8 cellular contexts compared by ENCODE assay signal in the genomic region with DNA sequence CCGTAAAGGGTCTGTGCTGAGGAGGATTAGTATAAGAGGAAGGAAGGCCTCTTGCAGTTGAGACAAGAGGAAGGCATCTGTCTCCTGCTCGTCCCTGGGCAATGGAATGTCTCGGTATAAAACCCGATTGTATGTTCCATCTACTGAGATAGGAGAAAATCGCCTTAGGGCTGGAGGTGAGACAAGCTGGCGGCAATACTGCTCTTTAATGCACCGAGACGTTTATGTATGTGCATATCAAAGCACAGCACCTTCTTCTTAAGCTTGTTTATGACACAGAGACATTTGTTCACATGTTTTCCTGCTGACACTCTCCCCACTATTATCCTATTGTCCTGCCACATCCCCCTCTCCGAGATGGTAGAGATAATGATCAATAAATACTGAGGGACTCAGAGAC. TPM values are rescaled to one million over a fixed set of nuclear protein-coding genes. Genes with fewer than 3 reads are reported as not detected.
A peak's percentile ranks its signal among the peaks of the same experiment; 100 is the strongest.
DNase-seq lines count a peak whose midpoint lies in the region; ATAC-seq and TF ChIP-seq lines count a peak whose summit lies in the region.
"Not testable (repeated sequence)": the region's sequence is repeated elsewhere in the genome, so short reads cannot be mapped to it uniquely, and the experiment has no call there.

No MANE protein-coding gene starts in this region.

- not testable (repeated sequence) for H2AK5ac ChIP-seq in neuronal stem cell (ENCODE audit: low read depth, low read length)

- ATAC-seq in activated B cell treated with CpG ODN at 0.5 μM for 24 hours (ENCODE audit: low read depth); naive thymus-derived CD8-positive, alpha-beta T cell: not testable (repeated sequence)

- not testable (repeated sequence) for H2BK12ac ChIP-seq in neuronal stem cell (ENCODE audit: low read length)

- not testable (repeated sequence) for H4K8ac ChIP-seq in neuronal stem cell (ENCODE audit: low read depth, low read length)

- not testable (repeated sequence) for TF ChIP-seq CTCF in activated B cell treated with CpG ODN at 0.5 μM for 24 hours (IDR thresholded peaks at IDR 0.05); endothelial cell (IDR thresholded peaks at IDR 0.05; ENCODE audit: unreplicated experiment); type B pancreatic cell (conservative IDR thresholded peaks at IDR 0.05)

- H3K36me3 ChIP-seq in GM23248 (ENCODE audit: low read depth), result not testable (repeated sequence)
- H3K36me3 ChIP-seq in HUES6 (ENCODE audit: control insufficient read depth, insufficient read depth, low read length) (peaks cover 28% of the 10 kb centered on the region), iPS-15b (ENCODE audit: control insufficient read depth, insufficient read depth, low read length) (peaks cover 16% of the 10 kb centered on the region), neuronal stem cell (replicated peaks in 1 of 2; ENCODE audit: control insufficient read depth in 2 of 2, insufficient read depth in 2 of 2, low read length in 2 of 2) (peaks cover 8 to 23% of the 10 kb centered on the region in 2 donors)

- in situ Hi-C loops in GM23248 (cut with MboI), result not testable (repeated sequence)

- H3K27ac ChIP-seq in GM23248; neuronal stem cell (replicated peaks; ENCODE audit: low read length): not testable (repeated sequence)
- H3K27ac ChIP-seq in HUES6 (ENCODE audit: low read depth, low read length), result peak overlapping the region; percentile 97

- H3K27ac Mint-ChIP-seq in activated B cell treated with CpG ODN at 0.5 μM for 24 hours; endothelial cell (ENCODE audit: unreplicated experiment); type B pancreatic cell: not testable (repeated sequence)
- peak overlapping the region in 1 of 10 donors; percentile 4 for H3K27ac Mint-ChIP-seq in naive thymus-derived CD8-positive, alpha-beta T cell

- peaks cover 16% of the 10 kb centered on the region for H3K27me3 Mint-ChIP-seq in activated B cell treated with CpG ODN at 0.5 μM for 24 hours
- H3K27me3 Mint-ChIP-seq in endothelial cell (ENCODE audit: unreplicated experiment), result not testable (repeated sequence)
- peaks cover 8 to 28% (median 23%) of the 10 kb centered on the region in 5 donors for H3K27me3 Mint-ChIP-seq in naive thymus-derived CD8-positive, alpha-beta T cell
- peaks cover 29% of the 10 kb centered on the region for H3K27me3 Mint-ChIP-seq in type B pancreatic cell

- not testable (repeated sequence) for H3K27me3 ChIP-seq in GM23248 (replicated peaks; ENCODE audit: insufficient read depth); HUES6 (ENCODE audit: control insufficient read depth, insufficient read depth, low read length); iPS-15b (ENCODE audit: control insufficient read depth, insufficient read depth, low read length); neuronal stem cell (ENCODE audit: control insufficient read depth in 3 of 3, insufficient read depth in 3 of 3, low read depth in 1 of 3, low read length in 3 of 3)

- H2BK15ac ChIP-seq in neuronal stem cell (ENCODE audit: low read length), result not testable (repeated sequence)

- WGBS in GM23248 (ENCODE audit: low coverage in 1 of 2, low lambda C conversion rate in 2 of 2, missing lambda C conversion rate in 2 of 2), 2 experiments, result 23 to 24% methylated on average over 9 of the region's 9 CpGs
- WGBS in neuronal stem cell (ENCODE audit: extremely low coverage in 2 of 2, insufficient read length in 2 of 2, insufficient replicate concordance in 1 of 2), 2 donors, result no CpG with 5 or more reads among the region's 9 CpGs

- not testable (repeated sequence) for H4K20me1 ChIP-seq in GM23248 (ENCODE audit: insufficient read depth)

- not testable (repeated sequence) for H3K4me1 ChIP-seq in GM23248 (ENCODE audit: insufficient read depth); neuronal stem cell (ENCODE audit: control insufficient read depth in 2 of 2, insufficient read depth in 1 of 2, low read depth in 1 of 2, low read length in 2 of 2)
- H3K4me1 ChIP-seq in HUES6 (ENCODE audit: control insufficient read depth, insufficient read depth, low read length), result peaks cover 19% of the 10 kb centered on the region
- peaks cover 22% of the 10 kb centered on the region for H3K4me1 ChIP-seq in iPS-15b (ENCODE audit: control insufficient read depth, insufficient read depth, low read length)

- not testable (repeated sequence) for H3K18ac ChIP-seq in neuronal stem cell (ENCODE audit: low read length)

- not testable (repeated sequence) for H3F3A ChIP-seq in GM23248 (ENCODE audit: insufficient read depth)

- H2BK120ac ChIP-seq in neuronal stem cell (ENCODE audit: low read depth, low read length), result not testable (repeated sequence)

- H3K4me1 Mint-ChIP-seq in activated B cell treated with CpG ODN at 0.5 μM for 24 hours (peaks cover 24% of the 10 kb centered on the region), endothelial cell (ENCODE audit: unreplicated experiment) (peaks cover 18% of the 10 kb centered on the region), type B pancreatic cell (ENCODE audit: unreplicated experiment) (peaks cover 18% of the 10 kb centered on the region)
- H3K4me1 Mint-ChIP-seq in naive thymus-derived CD8-positive, alpha-beta T cell, result peaks cover 13 to 26% (median 23%) of the 10 kb centered on the region in 4 donors

- not testable (repeated sequence) for H2BK5ac ChIP-seq in neuronal stem cell (ENCODE audit: low read length)

- H3K9me3 Mint-ChIP-seq in activated B cell treated with CpG ODN at 0.5 μM for 24 hours (peaks cover 40% of the 10 kb centered on the region), endothelial cell (ENCODE audit: unreplicated experiment) (peaks cover 16% of the 10 kb centered on the region), type B pancreatic cell (peaks cover 27% of the 10 kb centered on the region)
- H3K9me3 Mint-ChIP-seq in naive thymus-derived CD8-positive, alpha-beta T cell, result peaks cover 13 to 96% (median 52%) of the 10 kb centered on the region in 9 donors

- not testable (repeated sequence) for H3K4me2 ChIP-seq in GM23248 (ENCODE audit: unreplicated experiment); neuronal stem cell (ENCODE audit: insufficient read depth, low read length, poor library complexity, severe bottlenecking)

- POLR2A ChIA-PET in activated B cell treated with CpG ODN at 0.5 μM for 24 hours (lab: Charles Lee); naive thymus-derived CD8-positive, alpha-beta T cell (lab: Charles Lee): not testable (repeated sequence)

- intact Hi-C loops in activated B cell treated with CpG ODN at 0.5 μM for 24 hours (cut with micrococcal nuclease), result loop anchor here (5.0 kb wide), 1 partner anchor 141 kb away; the partner anchor contains the start of gene ZNF432

- not testable (repeated sequence) for H3K9ac ChIP-seq in GM23248; neuronal stem cell (ENCODE audit: low read depth, low read length, poor library complexity)
- H3K9ac ChIP-seq in HUES6 (ENCODE audit: low read length) (peak overlapping the region; percentile 98), iPS-15b (ENCODE audit: low read depth, low read length) (peak overlapping the region; percentile 88)

- H3K4me3 Mint-ChIP-seq in activated B cell treated with CpG ODN at 0.5 μM for 24 hours, result peak overlapping the region; percentile 29
- peak overlapping the region; percentile 45 for H3K4me3 Mint-ChIP-seq in endothelial cell (ENCODE audit: unreplicated experiment)
- H3K4me3 Mint-ChIP-seq in naive thymus-derived CD8-positive, alpha-beta T cell, result peak overlapping the region in 6 of 10 donors; percentile 18 to 79 (median 54)
- H3K4me3 Mint-ChIP-seq in type B pancreatic cell, result peak overlapping the region; percentile 39

- H3K14ac ChIP-seq in neuronal stem cell (ENCODE audit: low read length), result not testable (repeated sequence)

- H2AFZ ChIP-seq in GM23248 (peak overlapping the region; percentile 42; the same call in 1 of the 2 replicates), neuronal stem cell (ENCODE audit: low read length) (peak overlapping the region; percentile 35)

- H3K4me3 ChIP-seq in GM23248; neuronal stem cell (ENCODE audit: low read length in 2 of 2): not testable (repeated sequence)
- peak overlapping the region; percentile 96 for H3K4me3 ChIP-seq in HUES6 (ENCODE audit: low read depth, low read length)
- H3K4me3 ChIP-seq in iPS-15b (ENCODE audit: low read depth, low read length), result peak overlapping the region; percentile 98

- not testable (repeated sequence) for H3K4ac ChIP-seq in neuronal stem cell (ENCODE audit: low read length)

- H3K79me1 ChIP-seq in neuronal stem cell (ENCODE audit: low read depth, low read length), result not testable (repeated sequence)

- H3K79me2 ChIP-seq in GM23248 (ENCODE audit: insufficient read depth), result peaks cover 37% of the 10 kb centered on the region

- H3K9me2 ChIP-seq in GM23248 (ENCODE audit: insufficient read depth), result not testable (repeated sequence)

- CTCF ChIA-PET in activated B cell treated with CpG ODN at 0.5 μM for 24 hours (lab: Charles Lee), result not testable (repeated sequence)

- H3K23ac ChIP-seq in neuronal stem cell (ENCODE audit: low read depth, low read length, poor library complexity), result not testable (repeated sequence)

- H4K91ac ChIP-seq in neuronal stem cell (ENCODE audit: low read depth, low read length, poor library complexity), result not testable (repeated sequence)

- peaks cover 44% of the 10 kb centered on the region for H3K36me3 Mint-ChIP-seq in activated B cell treated with CpG ODN at 0.5 μM for 24 hours (ENCODE audit: low read depth)
- peaks cover 31% of the 10 kb centered on the region for H3K36me3 Mint-ChIP-seq in endothelial cell (ENCODE audit: low read depth, unreplicated experiment)
- H3K36me3 Mint-ChIP-seq in naive thymus-derived CD8-positive, alpha-beta T cell, result peaks cover 28 to 71% (median 60%) of the 10 kb centered on the region in 3 donors
- H3K36me3 Mint-ChIP-seq in type B pancreatic cell, result peaks cover 34% of the 10 kb centered on the region

- not testable (repeated sequence) for DNase-seq in GM23248; activated B cell treated with CpG ODN at 0.5 μM for 24 hours; endothelial cell (ENCODE audit: low spot score); naive thymus-derived CD8-positive, alpha-beta T cell; neuronal stem cell (ENCODE audit: low spot score); type B pancreatic cell (ENCODE audit: extremely low spot score, unreplicated experiment)

- H3K9me3 ChIP-seq in GM23248 (ENCODE audit: low read depth); iPS-15b (ENCODE audit: control insufficient read depth, insufficient read depth, low read length): not testable (repeated sequence)
- H3K9me3 ChIP-seq in HUES6 (ENCODE audit: control insufficient read depth, insufficient read depth, low read depth, low read length) (peaks cover 44% of the 10 kb centered on the region), neuronal stem cell (replicated peaks in 1 of 2; ENCODE audit: control insufficient read depth in 2 of 2, insufficient read depth in 1 of 2, low read depth in 1 of 2, low read length in 2 of 2) (peaks cover 20 to 48% of the 10 kb centered on the region in 2 donors)

RNA-seq across cellular contexts. Expression of gene ZNF649, which starts 1.3 kb away (rescaled TPM):
- 3.8 and 5.8 TPM in 2 replicates for total RNA-seq in GM23248 (2014; rRNA removed; shearing (Covaris generic))
- 5.4 and 5.8 TPM in 2 replicates for polyA plus RNA-seq in GM23248 (2016; fragmentation: Nextera tagmentation; extraction: Ambion mirVana)
- 21.9 and 27.4 TPM in 2 replicates for total RNA-seq in activated B cell treated with CpG ODN at 0.5 μM for 24 hours
- 17.2 TPM for total RNA-seq in endothelial cell (ENCODE audit: unreplicated experiment)
- 10 to 100 TPM; 39.1 to 40.5 TPM for total RNA-seq in naive thymus-derived CD8-positive, alpha-beta T cell
- polyA plus RNA-seq in naive thymus-derived CD8-positive, alpha-beta T cell, result 1 to 10 TPM; 5.1 to 7.0 (median 6.0) TPM
- 17.3 TPM for polyA plus RNA-seq in neuronal stem cell (2013, experiment 1 of 2)
- polyA plus RNA-seq in neuronal stem cell (2013, experiment 2 of 2), result 16.7 TPM
- total RNA-seq in type B pancreatic cell (ENCODE audit: low replicate concordance), result 23.6 and 28.8 TPM in 2 replicates

RNA-seq across cellular contexts. Expression of gene ZNF577, which starts 18.4 kb away (rescaled TPM):
- total RNA-seq in GM23248 (2014; rRNA removed; shearing (Covaris generic)), result 6.7 and 8.8 TPM in 2 replicates
- polyA plus RNA-seq in GM23248 (2016; fragmentation: Nextera tagmentation; extraction: Ambion mirVana), result 7.6 and 9.3 TPM in 2 replicates
- 13.2 and 13.9 TPM in 2 replicates for total RNA-seq in activated B cell treated with CpG ODN at 0.5 μM for 24 hours
- 9.3 TPM for total RNA-seq in endothelial cell (ENCODE audit: unreplicated experiment)
- 10 to 100 TPM; 31.7 to 34.0 TPM for total RNA-seq in naive thymus-derived CD8-positive, alpha-beta T cell
- polyA plus RNA-seq in naive thymus-derived CD8-positive, alpha-beta T cell, result 1 to 10 TPM in 2 of 3 donors, under 1 TPM in 1; 0.83 to 3.6 (median 2.7) TPM
- polyA plus RNA-seq in neuronal stem cell (2013, experiment 1 of 2), result 10.0 TPM
- 8.6 TPM for polyA plus RNA-seq in neuronal stem cell (2013, experiment 2 of 2)
- 14.7 and 21.3 TPM in 2 replicates for total RNA-seq in type B pancreatic cell (ENCODE audit: low replicate concordance)

RNA-seq across cellular contexts. Expression of gene ZNF613, which starts 21.2 kb away (rescaled TPM):
- total RNA-seq in GM23248 (2014; rRNA removed; shearing (Covaris generic)), result 3.7 and 7.1 TPM in 2 replicates
- polyA plus RNA-seq in GM23248 (2016; fragmentation: Nextera tagmentation; extraction: Ambion mirVana), result 3.6 and 6.1 TPM in 2 replicates
- total RNA-seq in activated B cell treated with CpG ODN at 0.5 μM for 24 hours (7.7 and 7.8 TPM in 2 replicates), endothelial cell (ENCODE audit: unreplicated experiment) (10.9 TPM), type B pancreatic cell (ENCODE audit: low replicate concordance) (8.9 and 9.3 TPM in 2 replicates)
- total RNA-seq in naive thymus-derived CD8-positive, alpha-beta T cell, result 1 to 10 TPM; 6.2 to 8.0 TPM
- 1 to 10 TPM; 2.3 to 4.5 (median 2.7) TPM for polyA plus RNA-seq in naive thymus-derived CD8-positive, alpha-beta T cell
- polyA plus RNA-seq in neuronal stem cell (2013, experiment 1 of 2), result 2.8 TPM
- polyA plus RNA-seq in neuronal stem cell (2013, experiment 2 of 2), result 2.8 TPM
